Comparison of ENCODE assay signal across 13 cellular contexts in genomic region chr4:99564921-99565320, GRCh38. TPM values are rescaled to one million over a fixed set of nuclear protein-coding genes. Genes with fewer than 3 reads are reported as not detected.
DNase-seq lines count a peak whose midpoint lies in the region; ATAC-seq and TF ChIP-seq lines count a peak whose summit lies in the region.
"Had no signal": no experiment of that assay in that cellular context is flagged by ENCODE, and none has a peak within 500 bp of the region (broad histone marks: within the 10 kb centered on the region; RNA-seq: fewer than 3 reads in every experiment).

No MANE protein-coding gene starts in this region.

- H3K4me1 ChIP-seq in left ventricle myocardium inferior (peaks cover 20% of the 10 kb centered on the region), OCI-LY7 (ENCODE audit: insufficient read depth, low read length, poor library complexity, severe bottlenecking) (peaks cover 12% of the 10 kb centered on the region)

- H3K4me3 ChIP-seq in left ventricle myocardium inferior, result peak overlapping the region; percentile 73
- peak overlapping the region; percentile 80 for H3K4me3 ChIP-seq in OCI-LY7 (ENCODE audit: low read depth, low read length, poor library complexity, severe bottlenecking)

- no peaks in the 10 kb centered on the region for H3K36me3 Mint-ChIP-seq in stimulated activated memory B cell treated with anti-CD40 and anti-IgM and Interleukin-4, amounts not matched to agents 10 μg/mL and 1 μg/mL and 100 μg/mL, for 72 hours

- no peak overlapping the region for H3K27ac Mint-ChIP-seq in stimulated activated memory B cell treated with anti-CD40 and anti-IgM and Interleukin-4, amounts not matched to agents 10 μg/mL and 1 μg/mL and 100 μg/mL, for 72 hours

- H2AFZ ChIP-seq in OCI-LY7 (ENCODE audit: low read length), result peak overlapping the region; percentile 98

- H3K27ac ChIP-seq in left ventricle myocardium inferior (replicated peaks) (peak overlapping the region; percentile 96), OCI-LY7 (ENCODE audit: low read depth, low read length, poor library complexity, severe bottlenecking) (no peak overlapping the region)
- H3K27ac ChIP-seq: suprapubic skin had no signal

- H3K9me3 Mint-ChIP-seq in stimulated activated memory B cell treated with anti-CD40 and anti-IgM and Interleukin-4, amounts not matched to agents 10 μg/mL and 1 μg/mL and 100 μg/mL, for 72 hours, result no peaks in the 10 kb centered on the region

- BruUV-seq in OCI-LY7 (replicated peaks; lab: Mats Ljungman, UMichigan), result no TSS peak

- no peaks in the 10 kb centered on the region for H4K20me1 ChIP-seq in OCI-LY7 (ENCODE audit: insufficient read depth, low read length)

- peak overlapping the region; percentile 1 for H3K4me3 Mint-ChIP-seq in stimulated activated memory B cell treated with anti-CD40 and anti-IgM and Interleukin-4, amounts not matched to agents 10 μg/mL and 1 μg/mL and 100 μg/mL, for 72 hours

- no peak for DNase-seq in left ventricle myocardium inferior
- no peak for DNase-seq in Right ventricle myocardium superior
- DNase-seq in OCI-LY7 (ENCODE audit: low spot score), result no peak
- peak; percentile 3 for DNase-seq in medulla oblongata (ENCODE audit: extremely low spot score)
- DNase-seq in GOT3 (lab: John Stamatoyannopoulos, UW), result no peak
- no peak for DNase-seq in KG1 (lab: John Stamatoyannopoulos, UW)
- DNase-seq: NCI-H510A treated with DMSO at 0.1 percent for 48 hours; stimulated activated CD4-positive, alpha-beta T cell treated with anti-CD3 and anti-CD28 coated beads, Interleukin-4, amount 100 ng/mL, for 4 hours had no signal

- no peaks in the 10 kb centered on the region for H3K27me3 Mint-ChIP-seq in stimulated activated memory B cell treated with anti-CD40 and anti-IgM and Interleukin-4, amounts not matched to agents 10 μg/mL and 1 μg/mL and 100 μg/mL, for 72 hours

- H3K9me2 ChIP-seq in OCI-LY7 (ENCODE audit: insufficient read depth, low read length), result peaks cover 6% of the 10 kb centered on the region; the same call in 1 of the 2 replicates

- H3K9me3 ChIP-seq in left ventricle myocardium inferior (replicated peaks) (no peaks in the 10 kb centered on the region), OCI-LY7 (ENCODE audit: low read length) (no peaks in the 10 kb centered on the region)
- H3K9me3 ChIP-seq: suprapubic skin had no signal

- H3K4me2 ChIP-seq in OCI-LY7 (ENCODE audit: low read length), result peak overlapping the region; percentile 75

- ATAC-seq in Right ventricle myocardium superior (ENCODE audit: poor library complexity) (no peak), GM18517 (IDR thresholded peaks at IDR 0.05; ENCODE audit: unreplicated experiment) (no peak)
- ATAC-seq in stimulated activated memory B cell treated with anti-CD40 and anti-IgM and Interleukin-4, amounts not matched to agents 10 μg/mL and 1 μg/mL and 100 μg/mL, for 72 hours, result no peak

- intact Hi-C loops in left ventricle myocardium inferior (cut with micrococcal nuclease) (loop anchor here (10.0 kb wide), 1 partner anchor 390 kb away; the partner anchor contains the start of gene H2AZ1), Right ventricle myocardium superior (cut with DNase I) (loop anchor here (5.0 kb wide), 2 partner anchors 322 to 382 kb away; partner anchors contain the start of gene DNAJB14), OCI-LY7 (cut with micrococcal nuclease; ENCODE audit: unreplicated experiment) (loop anchor here (5.0 to 10.0 kb wide), 3 partner anchors 497 to 1420 kb away; partner anchors contain the start of genes METAP1 and STPG2)

- H3K36me3 ChIP-seq in left ventricle myocardium inferior, result no peaks in the 10 kb centered on the region
- no peaks in the 10 kb centered on the region for H3K36me3 ChIP-seq in OCI-LY7 (ENCODE audit: insufficient read depth, low read length)
- H3K36me3 ChIP-seq: suprapubic skin had no signal

- H3K4me1 Mint-ChIP-seq in stimulated activated memory B cell treated with anti-CD40 and anti-IgM and Interleukin-4, amounts not matched to agents 10 μg/mL and 1 μg/mL and 100 μg/mL, for 72 hours, result peaks cover 5% of the 10 kb centered on the region

- CTCF ChIA-PET in OCI-LY7 (lab: Charles Lee; ENCODE audit: unreplicated experiment), result no interaction called here

- no peaks in the 10 kb centered on the region for H3K27me3 ChIP-seq in left ventricle myocardium inferior (ENCODE audit: low read depth)

- TF ChIP-seq CTCF in left ventricle myocardium inferior (IDR thresholded peaks at IDR 0.05; ENCODE audit: borderline replicate concordance), result no peak
- no peak for TF ChIP-seq CTCF in OCI-LY7 (conservative IDR thresholded peaks at IDR 0.05; ENCODE audit: low read length)

- POLR2A ChIA-PET in OCI-LY7 (lab: Charles Lee), result interaction anchor here (1.7 to 2.7 kb wide), 5 partner anchors 238 to 387 kb away, joined by 5 to 17 read pairs (median 13); partner anchors contain the start of gene DAPP1

- no peaks in the 10 kb centered on the region for H3K79me2 ChIP-seq in OCI-LY7 (ENCODE audit: insufficient read depth, low read depth, low read length)

RNA-seq across cellular contexts. Expression of gene TRMT10A, which starts 1.1 kb away (rescaled TPM):
- total RNA-seq in left ventricle myocardium inferior, result 4.2 TPM
- 4.5 TPM for total RNA-seq in Right ventricle myocardium superior
- 7.9 and 13.3 TPM in 2 replicates for total RNA-seq in OCI-LY7 (2014; rRNA removed; shearing (Covaris generic))
- total RNA-seq in OCI-LY7 (2022), result 17.1 and 18.8 TPM in 2 replicates

RNA-seq across cellular contexts. Expression of gene MTTP, which starts 9.7 kb away (rescaled TPM):
- total RNA-seq in left ventricle myocardium inferior (3.7 TPM), Right ventricle myocardium superior (3.3 TPM), OCI-LY7 (2022) (0.57 and 0.77 TPM in 2 replicates)
- total RNA-seq in OCI-LY7 (2014; rRNA removed; shearing (Covaris generic)), result 0.25 TPM in 1 of 2 replicates, not detected in the other
- total RNA-seq: T-helper 2 cell treated with Interferon-gamma antibody and Interleukin-4, amounts not matched to agents 100 ng/mL and 5 ng/mL, for 36 hours had no signal

RNA-seq across cellular contexts. Expression of gene C4orf17, which starts 54.1 kb away (rescaled TPM):
- total RNA-seq in left ventricle myocardium inferior (not detected), Right ventricle myocardium superior (not detected), OCI-LY7 (2022) (not detected in 2 replicates)
- not detected in 2 replicates for total RNA-seq in OCI-LY7 (2014; rRNA removed; shearing (Covaris generic))
- total RNA-seq: H1; suprapubic skin; T-helper 2 cell treated with Interferon-gamma antibody and Interleukin-4, amounts not matched to agents 100 ng/mL and 5 ng/mL, for 36 hours had no signal
